17 cellular contexts compared by ENCODE assay signal in the genomic region with DNA sequence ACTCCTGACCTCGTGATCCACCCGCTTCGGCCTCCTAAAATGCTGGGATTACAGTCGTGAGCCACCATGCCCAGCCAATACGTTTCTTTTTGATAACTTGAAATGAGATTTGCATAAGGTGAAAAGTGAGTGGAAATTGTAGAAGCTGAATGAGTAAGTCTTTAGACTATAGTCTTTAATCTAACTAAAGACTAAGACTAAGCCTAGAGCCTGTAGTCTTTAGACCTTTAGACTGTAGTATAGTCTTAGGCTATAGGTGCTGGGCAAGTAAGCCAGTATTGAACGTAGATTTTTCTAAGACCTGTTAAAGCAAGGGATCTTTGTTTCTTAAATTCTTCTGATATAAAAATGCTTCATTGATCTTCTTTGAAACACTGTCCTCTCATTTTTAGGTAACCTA. TPM values are rescaled to one million over a fixed set of nuclear protein-coding genes. Genes with fewer than 3 reads are reported as not detected.
DNase-seq lines count a peak whose midpoint lies in the region; ATAC-seq, FAIRE-seq and TF ChIP-seq lines count a peak whose summit lies in the region.
"Had no signal": no experiment of that assay in that cellular context is flagged by ENCODE, and none has a peak within 500 bp of the region (broad histone marks: within the 10 kb centered on the region; RNA-seq: fewer than 3 reads in every experiment).

No MANE protein-coding gene starts in this region.

- TF ChIP-seq CTCF in left ventricle myocardium inferior (IDR thresholded peaks at IDR 0.05; ENCODE audit: borderline replicate concordance), result no peak
- no peak for TF ChIP-seq CTCF in thyroid gland (IDR thresholded peaks at IDR 0.05)

- CTCF ChIA-PET in activated CD4-positive, alpha-beta T cell treated with anti-CD3 and anti-CD28 coated beads for 36 hours (lab: Charles Lee), result interaction anchor here (0.7 kb wide), 1 partner anchor 617 kb away, joined by 3 read pairs; no protein-coding TSS in a partner anchor

- no peaks in the 10 kb centered on the region for H3K9me3 ChIP-seq in left ventricle myocardium inferior (replicated peaks)
- H3K9me3 ChIP-seq in subcutaneous abdominal adipose tissue (ENCODE audit: control insufficient read depth in 5 of 5, low read length in 5 of 5), result no peaks in the 10 kb centered on the region
- H3K9me3 ChIP-seq in thyroid gland, result no peaks in the 10 kb centered on the region

- no peak overlapping the region for H3K27ac Mint-ChIP-seq in activated CD4-positive, alpha-beta T cell treated with anti-CD3 and anti-CD28 coated beads for 36 hours
- H3K27ac Mint-ChIP-seq: CD4-positive, alpha-beta T cell had no signal

- H3K4me1 ChIP-seq in left ventricle myocardium inferior, result peaks cover 83% of the 10 kb centered on the region
- H3K4me1 ChIP-seq in subcutaneous abdominal adipose tissue (ENCODE audit: control insufficient read depth in 5 of 5, insufficient read depth in 5 of 5, low read length in 5 of 5), result peaks cover 2 to 41% (median 25%) of the 10 kb centered on the region in 5 donors
- H3K4me1 ChIP-seq in thyroid gland, result peaks cover 13 to 16% of the 10 kb centered on the region in 2 donors

- TF ChIP-seq POLR2A in thyroid gland (IDR thresholded peaks at IDR 0.05), result no peak

- intact Hi-C loops in activated CD4-positive, alpha-beta T cell treated with anti-CD3 and anti-CD28 coated beads for 36 hours (cut with DNase I, micrococcal nuclease), result no loop called here
- intact Hi-C loops in left ventricle myocardium inferior (cut with micrococcal nuclease) (no loop called here), left ventricle myocardium superior (cut with micrococcal nuclease) (no loop called here), thyroid gland (cut with DNase I) (loop anchor here (10.0 kb wide), 2 partner anchors 67 to 223 kb away; no protein-coding TSS in a partner anchor)

- H3K9ac ChIP-seq in subcutaneous abdominal adipose tissue (ENCODE audit: low read length in 5 of 5), result no peak overlapping the region
- H3K9ac ChIP-seq: BLaER1 treated with 17β-estradiol and CSF1 and Interleukin-3, amounts not matched to agents 10 nM and 100 nM; GM23248 had no signal

- H3K36me3 Mint-ChIP-seq in activated CD4-positive, alpha-beta T cell treated with anti-CD3 and anti-CD28 coated beads for 36 hours (ENCODE audit: low read depth), result peaks cover 5% of the 10 kb centered on the region

- peak; percentile 15 for FAIRE-seq in TTC549 (lab: Jason Lieb, UNC)
- FAIRE-seq: GM12878, GM18507, H54 had no signal

- ATAC-seq in activated CD4-positive, alpha-beta T cell treated with anti-CD3 and anti-CD28 coated beads for 36 hours, result peak; percentile 63
- no peak for ATAC-seq in left ventricle myocardium superior
- ATAC-seq: GM12878 had no signal

- WGBS in thyroid gland, 2 donors, result 94 to 96% methylated on average over 6 of the region's 6 CpGs

- no peaks in the 10 kb centered on the region for H3K27me3 Mint-ChIP-seq in activated CD4-positive, alpha-beta T cell treated with anti-CD3 and anti-CD28 coated beads for 36 hours
- H3K27me3 Mint-ChIP-seq: CD4-positive, alpha-beta T cell had no signal

- H3K4me3 Mint-ChIP-seq in activated CD4-positive, alpha-beta T cell treated with anti-CD3 and anti-CD28 coated beads for 36 hours, result no peak overlapping the region
- H3K4me3 Mint-ChIP-seq: CD4-positive, alpha-beta T cell had no signal

- H3K4me3 ChIP-seq in left ventricle myocardium inferior, result no peak overlapping the region
- H3K4me3 ChIP-seq in subcutaneous abdominal adipose tissue (ENCODE audit: low read depth in 1 of 5, low read length in 5 of 5), result no peak overlapping the region
- H3K4me3 ChIP-seq in thyroid gland (replicated peaks in 1 of 3), result no peak overlapping the region
- H3K4me3 ChIP-seq: BLaER1 treated with 17β-estradiol and CSF1 and Interleukin-3, amounts not matched to agents 10 nM and 100 nM; GM12878; GM23248 had no signal

- H3K9me3 Mint-ChIP-seq in activated CD4-positive, alpha-beta T cell treated with anti-CD3 and anti-CD28 coated beads for 36 hours (ENCODE audit: low read depth), result no peaks in the 10 kb centered on the region
- H3K9me3 Mint-ChIP-seq: CD4-positive, alpha-beta T cell had no signal

- H3K4me1 Mint-ChIP-seq in activated CD4-positive, alpha-beta T cell treated with anti-CD3 and anti-CD28 coated beads for 36 hours, result peaks cover 66% of the 10 kb centered on the region

- no peak for DNase-seq in activated CD4-positive, alpha-beta T cell treated with anti-CD3 and anti-CD28 coated beads for 36 hours
- DNase-seq in activated CD4-positive, alpha-beta T cell treated with anti-CD3 and anti-CD28 coated beads, Interleukin-2, amount 50 U/mL, for 48 hours, result no peak
- no peak for DNase-seq in left ventricle myocardium inferior
- no peak for DNase-seq in left ventricle myocardium superior
- DNase-seq in thyroid gland, result no peak
- DNase-seq: 8988T; AML-193; CD4-positive, alpha-beta T cell; DMS79; GM23248 had no signal

- H3K27me3 ChIP-seq in left ventricle myocardium inferior (ENCODE audit: low read depth), result no peaks in the 10 kb centered on the region
- no peaks in the 10 kb centered on the region for H3K27me3 ChIP-seq in subcutaneous abdominal adipose tissue (ENCODE audit: control insufficient read depth in 5 of 5, insufficient read depth in 4 of 5, low read length in 5 of 5)
- H3K27me3 ChIP-seq in thyroid gland, result no peaks in the 10 kb centered on the region
- H3K27me3 ChIP-seq: BLaER1 treated with 17β-estradiol and CSF1 and Interleukin-3, amounts not matched to agents 10 nM and 100 nM had no signal

- H3K27ac ChIP-seq in left ventricle myocardium inferior (replicated peaks) (peak overlapping the region; percentile 36), subcutaneous abdominal adipose tissue (ENCODE audit: low read depth, low read length) (peak overlapping the region; percentile 10), thyroid gland (no peak overlapping the region)
- H3K27ac ChIP-seq: BLaER1 treated with 17β-estradiol and CSF1 and Interleukin-3, amounts not matched to agents 10 nM and 100 nM; GM23248; HL-60 had no signal

- no peaks in the 10 kb centered on the region for H3K36me3 ChIP-seq in left ventricle myocardium inferior
- no peaks in the 10 kb centered on the region for H3K36me3 ChIP-seq in subcutaneous abdominal adipose tissue (ENCODE audit: control insufficient read depth in 5 of 5, insufficient read depth in 5 of 5, low read length in 5 of 5)
- no peaks in the 10 kb centered on the region for H3K36me3 ChIP-seq in thyroid gland

- POLR2A ChIA-PET in activated CD4-positive, alpha-beta T cell treated with anti-CD3 and anti-CD28 coated beads for 36 hours (lab: Charles Lee), result interaction anchor here (0.7 to 1.0 kb wide), 2 partner anchors 9 to 405 kb away, joined by 3 to 4 read pairs; no protein-coding TSS in a partner anchor

RNA-seq across cellular contexts. Expression of gene PPP2R5A, which starts 12.1 kb away (rescaled TPM):
- 10 to 100 TPM; 32.3 to 36.1 TPM for total RNA-seq in activated CD4-positive, alpha-beta T cell treated with anti-CD3 and anti-CD28 coated beads for 36 hours
- total RNA-seq in left ventricle myocardium inferior (69.3 TPM), left ventricle myocardium superior (80.7 TPM), thyroid gland (10 to 100 TPM; 62.7 to 81.5 (median 70.1) TPM)

Comparison
In these comparisons a context has a peak if more than half of its experiments do, and no peak if none do; other contexts are left out.
1. H3K27ac ChIP-seq: peak in left ventricle myocardium inferior (single experiment) and subcutaneous abdominal adipose tissue (single experiment); none in thyroid gland (0 of 3).